Comparison of ENCODE assay signal across 30 cellular contexts in genomic region chr17:18045691-18046090, GRCh38.
"Had no signal": no experiment of that assay in that cellular context is flagged by ENCODE, and none has a peak within 500 bp of the region (broad histone marks: within the 10 kb centered on the region; RNA-seq: fewer than 3 reads in every experiment).

No MANE protein-coding gene starts in this region.

- H3K4me3 ChIP-seq: esophagus squamous epithelium, heart right ventricle, left lung, prostate gland, right atrium auricular region, smooth muscle cell, stomach, thyroid gland, upper lobe of left lung had no signal

- DNase-seq: cortex of kidney; effector memory CD8-positive, alpha-beta T cell; erythroblast; esophagus squamous epithelium; foreskin melanocyte; glutamatergic neuron; heart right ventricle; hippocampal formation; left cardiac atrium; left lung; mesendoderm; midbrain; naive thymus-derived CD8-positive, alpha-beta T cell; nephron progenitor cell; nucleus accumbens; stimulated activated CD4-positive, alpha-beta T cell treated with anti-CD3 and anti-CD28 coated beads, Interleukin-12 subunit alpha, Interleukin-12 subunit beta, amount 100 ng/mL, for 4 hours; stimulated activated CD4-positive, alpha-beta T cell treated with anti-CD3 and anti-CD28 coated beads, Interleukin-1b, Interleukin-23, amount 100 ng/mL, for 48 hours; stimulated activated CD4-positive, alpha-beta T cell treated with anti-CD3 and anti-CD28 coated beads, Interleukin-4, amount 100 ng/mL, for 1 hour; stimulated activated CD8-positive, alpha-beta memory T cell treated with anti-CD3 and anti-CD28 coated beads, Interleukin-4, amount 100 ng/mL, for 48 hours; stimulated activated naive CD4-positive, alpha-beta T cell treated with Interleukin-2 at 50 U/mL for 16 hours; stomach; thyroid gland; upper lobe of left lung had no signal

- H3K9me3 ChIP-seq: esophagus squamous epithelium, heart right ventricle, left lung, prostate gland, right atrium auricular region, stomach, thyroid gland, upper lobe of left lung had no signal

- H3K27me3 ChIP-seq: esophagus squamous epithelium, heart right ventricle, left lung, right atrium auricular region, stomach, thyroid gland, upper lobe of left lung had no signal

- H3K27ac ChIP-seq: esophagus squamous epithelium, heart right ventricle, left lung, prostate gland, right atrium auricular region, stomach, thyroid gland, upper lobe of left lung had no signal

- H3K4me2 ChIP-seq: smooth muscle cell had no signal

- H3K4me3 Mint-ChIP-seq: effector memory CD8-positive, alpha-beta T cell; naive thymus-derived CD8-positive, alpha-beta T cell; nephron progenitor cell had no signal

- ATAC-seq: effector memory CD8-positive, alpha-beta T cell; heart right ventricle; left cardiac atrium; left lung; naive thymus-derived CD8-positive, alpha-beta T cell; sciatic nerve had no signal

- H3K36me3 ChIP-seq: prostate gland had no signal

- H3K27me3 Mint-ChIP-seq: effector memory CD8-positive, alpha-beta T cell; naive thymus-derived CD8-positive, alpha-beta T cell had no signal

- H3K27ac Mint-ChIP-seq: effector memory CD8-positive, alpha-beta T cell; naive thymus-derived CD8-positive, alpha-beta T cell had no signal

- FAIRE-seq: endometrium, islet of Langerhans, urothelium cell line had no signal
